Comparison of ENCODE assay signal across 28 cellular contexts in the genomic region with DNA sequence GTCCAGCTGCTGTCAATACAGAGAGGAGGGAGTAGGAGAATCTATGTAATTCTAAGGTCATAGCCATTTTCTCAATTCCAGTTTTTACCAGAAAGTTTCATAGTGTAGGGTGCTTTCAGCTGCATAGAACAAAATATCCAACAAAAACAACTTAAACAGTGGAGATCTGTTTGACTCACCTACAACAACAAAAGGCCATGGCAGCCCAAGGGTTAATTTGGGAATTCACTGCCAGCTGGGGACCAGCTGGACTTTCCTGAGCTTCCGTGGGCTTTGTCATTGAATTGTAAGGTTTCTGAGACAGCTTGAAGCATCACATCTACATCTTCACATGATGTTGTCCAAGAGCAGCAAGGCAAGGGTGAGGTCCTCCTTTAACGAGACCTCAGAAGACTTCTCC.
"Had no signal": no experiment of that assay in that cellular context is flagged by ENCODE, and none has a peak within 500 bp of the region (broad histone marks: within the 10 kb centered on the region; RNA-seq: fewer than 3 reads in every experiment).

No MANE protein-coding gene starts in this region.

- H3K4me3 ChIP-seq: neural progenitor cell, pancreas, psoas muscle, skin epidermis, smooth muscle cell, spleen, stomach, thoracic aorta, thyroid gland, tibial nerve, upper lobe of left lung, vagina had no signal

- DNase-seq: naive B cell; naive thymus-derived CD8-positive, alpha-beta T cell; nucleus accumbens; pancreas; psoas muscle; right cardiac atrium; spleen; stimulated activated CD4-positive, alpha-beta T cell treated with anti-CD3 and anti-CD28 coated beads, Interleukin-12 subunit alpha, Interleukin-12 subunit beta, amount 100 ng/mL, for 4 hours; stimulated activated CD4-positive, alpha-beta T cell treated with anti-CD3 and anti-CD28 coated beads, Interleukin-1b, Interleukin-23, amount 100 ng/mL, for 48 hours; stimulated activated CD4-positive, alpha-beta T cell treated with anti-CD3 and anti-CD28 coated beads, Interleukin-4, amount 100 ng/mL, for 1 hour; stimulated activated CD4-positive, alpha-beta T cell treated with anti-CD3 and anti-CD28 coated beads, Interleukin-4, amount 100 ng/mL, for 4 hours; stimulated activated CD8-positive, alpha-beta memory T cell treated with anti-CD3 and anti-CD28 coated beads, Interleukin-4, amount 100 ng/mL, for 48 hours; stimulated activated naive CD4-positive, alpha-beta T cell; stomach; thyroid gland; trophoblast cell; upper lobe of left lung had no signal

- H3K9me3 ChIP-seq: neutrophil, pancreas, thyroid gland, vagina had no signal

- FAIRE-seq: pancreas, urothelium cell line had no signal

- H3K4me1 ChIP-seq: neural progenitor cell, pancreas, psoas muscle, spleen, stomach, thyroid gland, tibial nerve, upper lobe of left lung, vagina had no signal

- H3K9ac ChIP-seq: neural progenitor cell had no signal

- H3K27ac ChIP-seq: neural progenitor cell, neutrophil, pancreas, psoas muscle, skin epidermis, spleen, stomach, thoracic aorta, thyroid gland, tibial nerve, upper lobe of left lung, vagina had no signal

- H3K27me3 ChIP-seq: neural progenitor cell, neutrophil, pancreas, spleen, stomach, thyroid gland, tibial nerve, upper lobe of left lung, vagina had no signal

- ATAC-seq: naive thymus-derived CD8-positive, alpha-beta T cell; natural killer cell treated with Interleukin-12 subunit alpha and Interleukin-12 subunit beta and Interleukin-15 and Interleukin-18, amount 100 ng/mL, for 72 hours; pancreas; psoas muscle; right cardiac atrium; sciatic nerve; stimulated activated memory B cell treated with anti-CD40 and anti-IgM and Interleukin-4, amounts not matched to agents 10 μg/mL and 1 μg/mL and 100 μg/mL, for 72 hours had no signal

- H3K4me2 ChIP-seq: neural progenitor cell, smooth muscle cell had no signal

- H3K36me3 ChIP-seq: neural progenitor cell, neutrophil, pancreas, spleen, stomach, thoracic aorta, thyroid gland, tibial nerve, upper lobe of left lung, vagina had no signal
